Comparison of ENCODE assay signal across 9 cellular contexts in the genomic region with DNA sequence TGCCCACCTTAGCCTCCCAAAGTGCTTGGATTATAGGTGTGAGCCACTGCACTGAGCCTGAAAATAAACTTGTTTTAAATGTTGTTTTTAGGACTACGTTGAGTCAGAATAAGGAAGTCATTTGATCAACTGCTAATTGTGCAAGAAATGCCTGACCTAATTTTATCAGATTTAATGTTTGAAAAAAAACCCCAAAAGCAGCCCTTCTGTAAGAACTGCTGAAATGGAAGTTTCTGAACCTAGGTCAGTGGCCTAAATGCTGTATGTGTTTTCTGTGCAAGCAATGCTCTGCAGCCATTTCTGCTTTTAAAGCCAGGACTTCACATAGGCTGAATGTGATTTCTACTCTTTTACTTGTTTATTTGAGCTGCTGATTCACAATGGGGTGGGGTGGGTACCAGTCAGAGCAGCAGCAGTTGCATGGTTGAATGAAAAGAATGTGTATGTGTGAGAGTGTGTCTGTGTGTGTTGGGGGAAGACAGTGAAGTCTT. TPM values are rescaled to one million over a fixed set of nuclear protein-coding genes. Genes with fewer than 3 reads are reported as not detected.
DNase-seq lines count a peak whose midpoint lies in the region; ATAC-seq, FAIRE-seq and TF ChIP-seq lines count a peak whose summit lies in the region.
"Had no signal": no experiment of that assay in that cellular context is flagged by ENCODE, and none has a peak within 500 bp of the region (broad histone marks: within the 10 kb centered on the region; RNA-seq: fewer than 3 reads in every experiment).

No MANE protein-coding gene starts in this region.

- DNase-seq in GM12865 (ENCODE audit: low read depth) (peak; percentile 16), SIG-M5 treated with dmso at 0.1 percent for 504 hours (lab: John Stamatoyannopoulos, UW; ENCODE audit: unreplicated experiment) (peak; percentile 84), fibroblast of villous mesenchyme (ENCODE audit: low read depth) (peak; percentile 86), sigmoid colon (no peak), NCI-H1105 treated with DMSO at 0.1 percent for 48 hours (lab: John Stamatoyannopoulos, UW) (no peak), T1000 (lab: John Stamatoyannopoulos, UW) (no peak), D721Med (ENCODE audit: insufficient read length, low spot score) (no peak)

- H3K4me3 ChIP-seq in GM12865 (ENCODE audit: low read depth, low read length) = no peak overlapping the region
- no peak overlapping the region for H3K4me3 ChIP-seq in fibroblast of villous mesenchyme (ENCODE audit: low read depth, low read length)
- H3K4me3 ChIP-seq in sigmoid colon = no peak overlapping the region

- intact Hi-C loops in sigmoid colon (cut with DNase I) = no loop called here

- FAIRE-seq in D721Med (lab: Jason Lieb, UNC) = no peak
- FAIRE-seq: endometrium had no signal

- H3K27ac ChIP-seq in sigmoid colon = peak overlapping the region; percentile 42 to 63 (median 54)

- H3K27me3 ChIP-seq in sigmoid colon = no peaks in the 10 kb centered on the region

- H3K4me1 ChIP-seq in sigmoid colon = peaks cover 0 to 13% (median 7%) of the 10 kb centered on the region in 4 donors

- no peak for ATAC-seq in HG02852 (IDR thresholded peaks at IDR 0.05; ENCODE audit: unreplicated experiment)

- 24 to 27% methylated on average over 1 of the region's 1 CpG for WGBS in sigmoid colon, 2 donors

- TF ChIP-seq EP300 in sigmoid colon (IDR thresholded peaks at IDR 0.05) = no peak

- peaks cover 0 to 12% (median 0%) of the 10 kb centered on the region in 4 donors for H3K36me3 ChIP-seq in sigmoid colon

- TF ChIP-seq POLR2A in sigmoid colon (IDR thresholded peaks at IDR 0.05) = no peak

- TF ChIP-seq CTCF in GM12865 (IDR thresholded peaks at IDR 0.05; ENCODE audit: insufficient read depth, low read depth, low read length, missing control alignments) (no peak), fibroblast of villous mesenchyme (IDR thresholded peaks at IDR 0.05; ENCODE audit: insufficient read depth, low read depth, low read length) (no peak), sigmoid colon (IDR thresholded peaks at IDR 0.05) (no peak), D721Med (IDR thresholded peaks at IDR 0.05; ENCODE audit: insufficient read depth, missing control alignments) (no peak)

- no peaks in the 10 kb centered on the region for H3K9me3 ChIP-seq in sigmoid colon

RNA-seq across cellular contexts. Expression of a gene that starts 6.6 kb away (rescaled TPM):
- 198 and 272 TPM in 2 replicates for total RNA-seq in fibroblast of villous mesenchyme
- 100 to 1,000 TPM; 164 to 331 (median 268) TPM for total RNA-seq in sigmoid colon
- 100 to 1,000 TPM; 359 to 380 (median 367) TPM for polyA plus RNA-seq in sigmoid colon

RNA-seq across cellular contexts. Expression of a gene that starts 11.7 kb away (rescaled TPM):
- total RNA-seq in fibroblast of villous mesenchyme (21.6 and 23.3 TPM in 2 replicates), sigmoid colon (10 to 100 TPM; 16.3 to 28.2 (median 20.5) TPM)
- polyA plus RNA-seq in sigmoid colon = 10 to 100 TPM; 19.0 to 31.9 (median 22.2) TPM

Comparison
In these comparisons a context has a peak if more than half of its experiments do, and no peak if none do; other contexts are left out.
1. DNase-seq: peak in GM12865 (single experiment), SIG-M5 treated with dmso at 0.1 percent for 504 hours (single experiment) and fibroblast of villous mesenchyme (single experiment); none in sigmoid colon (single experiment), NCI-H1105 treated with DMSO at 0.1 percent for 48 hours (single experiment), T1000 (single experiment) and D721Med (single experiment).